Comparison of ENCODE assay signal across 7 cellular contexts in genomic region chr20:19950042-19950441, GRCh38.
"Had no signal": no experiment of that assay in that cellular context is flagged by ENCODE, and none has a peak within 500 bp of the region (broad histone marks: within the 10 kb centered on the region; RNA-seq: fewer than 3 reads in every experiment).

No MANE protein-coding gene starts in this region.

- H3K4me3 ChIP-seq: HAP-1 had no signal

- H3K4me1 ChIP-seq: HAP-1 had no signal

- H3K4me2 ChIP-seq: KMS-11 had no signal

- DNase-seq: GOT3, H7, Karpas-422, KBM-7 had no signal

- H3K27ac ChIP-seq: HL-60, KMS-11 had no signal

- H3K9ac ChIP-seq: KMS-11 had no signal

- H3K9me3 ChIP-seq: HAP-1 had no signal

- H3K36me3 ChIP-seq: HAP-1 had no signal
